1 cellular context compared by ENCODE assay signal in genomic region chr4:6715704-6716017, GRCh38.
TF ChIP-seq lines count a peak whose summit lies in the region.

No MANE protein-coding gene starts in this region.

TF ChIP-seq in A549, 52 proteins besides CTCF, POLR2A, EP300 and RAD21 (continued from another document):
- no peak for TF ChIP-seq RFX5 (IDR thresholded peaks at IDR 0.05)
TF ChIP-seq in A549: peak in this region for 0.
